Comparison of ENCODE assay signal across 16 cellular contexts in the genomic region with DNA sequence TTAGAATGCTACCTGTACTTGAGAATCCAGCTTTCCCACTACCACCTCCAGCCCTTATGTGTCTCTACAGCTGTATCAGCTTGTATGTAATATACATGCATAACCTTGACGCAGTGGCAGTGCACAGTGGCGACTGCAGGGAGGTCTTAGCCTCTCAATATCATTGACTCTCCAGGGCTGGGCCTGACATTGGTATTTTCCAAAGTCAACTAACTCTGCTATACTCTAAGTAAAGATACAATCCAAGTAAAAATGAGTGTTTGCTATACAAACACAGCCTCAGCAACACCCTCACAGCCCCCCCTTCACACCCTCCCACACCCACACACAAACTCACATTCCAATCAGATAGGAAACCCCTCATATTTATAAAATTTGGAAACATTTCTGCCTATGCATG. TPM values are rescaled to one million over a fixed set of nuclear protein-coding genes. Genes with fewer than 3 reads are reported as not detected.
A peak's percentile ranks its signal among the peaks of the same experiment; 100 is the strongest.
DNase-seq lines count a peak whose midpoint lies in the region; FAIRE-seq and TF ChIP-seq lines count a peak whose summit lies in the region.
"Had no signal": no experiment of that assay in that cellular context is flagged by ENCODE, and none has a peak within 500 bp of the region (broad histone marks: within the 10 kb centered on the region; RNA-seq: fewer than 3 reads in every experiment).

No MANE protein-coding gene starts in this region.

- H2AFZ ChIP-seq in hepatocyte: no peak overlapping the region

- peak overlapping the region; percentile 1 for H3K4me2 ChIP-seq in hepatocyte
- H3K4me2 ChIP-seq: BLaER1 had no signal

- TF ChIP-seq POLR2A in GM12891 (IDR thresholded peaks at IDR 0.05; ENCODE audit: low read depth, low read length): no peak

- H3K36me3 Mint-ChIP-seq in nephron (ENCODE audit: low read depth) (no peaks in the 10 kb centered on the region), type B pancreatic cell (peaks cover 4% of the 10 kb centered on the region)

- no peak overlapping the region for H3K4me3 ChIP-seq in hepatocyte
- H3K4me3 ChIP-seq: BLaER1 had no signal

- no peaks in the 10 kb centered on the region for H3K9me2 ChIP-seq in hepatocyte (replicated peaks; ENCODE audit: insufficient read depth)

- peaks cover 18% of the 10 kb centered on the region for H3K4me1 ChIP-seq in hepatocyte (ENCODE audit: insufficient read depth)
- H3K4me1 ChIP-seq: BLaER1 had no signal

- peak; percentile 31 for FAIRE-seq in GM12891 (lab: Jason Lieb, UNC)
- FAIRE-seq: GM18507, HepG2, HTR-8/SVneo had no signal

- H3K27me3 ChIP-seq in hepatocyte: no peaks in the 10 kb centered on the region
- H3K27me3 ChIP-seq: BLaER1 had no signal

- TF ChIP-seq CTCF in hepatocyte (IDR thresholded peaks at IDR 0.05; ENCODE audit: poor library complexity) (no peak), nephron (IDR thresholded peaks at IDR 0.05; ENCODE audit: unreplicated experiment in 3 of 3) (no peak), type B pancreatic cell (conservative IDR thresholded peaks at IDR 0.05) (no peak)

- peaks cover 4% of the 10 kb centered on the region for H3K27me3 Mint-ChIP-seq in nephron (ENCODE audit: low read depth)
- no peaks in the 10 kb centered on the region for H3K27me3 Mint-ChIP-seq in type B pancreatic cell

- H3K9me3 ChIP-seq in hepatocyte (ENCODE audit: low read depth): no peaks in the 10 kb centered on the region
- H3K9me3 ChIP-seq: BLaER1 had no signal

- peak overlapping the region in 2 of 3 experiments; percentile 20 to 64 for H3K27ac Mint-ChIP-seq in nephron
- H3K27ac Mint-ChIP-seq in type B pancreatic cell: peak overlapping the region; percentile 82
- H3K27ac Mint-ChIP-seq: H9 had no signal

- H3K4me3 Mint-ChIP-seq in nephron (no peak overlapping the region), type B pancreatic cell (peak overlapping the region; percentile 12)
- H3K4me3 Mint-ChIP-seq: H9 had no signal

- H3K4me1 Mint-ChIP-seq in nephron: peaks cover 6% of the 10 kb centered on the region
- H3K4me1 Mint-ChIP-seq in type B pancreatic cell (ENCODE audit: unreplicated experiment): peaks cover 25% of the 10 kb centered on the region

- WGBS in hepatocyte (ENCODE audit: low lambda C conversion rate, missing lambda C conversion rate): 71% methylated on average over 2 of the region's 2 CpGs

- H3K36me3 ChIP-seq in hepatocyte (replicated peaks; ENCODE audit: insufficient read depth, low read depth): no peaks in the 10 kb centered on the region
- H3K36me3 ChIP-seq: BLaER1 had no signal

- no peaks in the 10 kb centered on the region for H3K79me2 ChIP-seq in hepatocyte

- DNase-seq in GM12891 (ENCODE audit: insufficient read length, low spot score) (no peak), hepatocyte (ENCODE audit: low spot score) (peak; percentile 20), type B pancreatic cell (ENCODE audit: extremely low spot score, unreplicated experiment) (no peak), GM19240 (ENCODE audit: insufficient read length, low spot score) (no peak), medulla oblongata (ENCODE audit: extremely low spot score) (no peak), epidermal melanocyte (ENCODE audit: insufficient read length, low spot score) (no peak)
- DNase-seq: 8988T, AML-193, DMS53, GOT3, H9 had no signal

- H3K9me3 Mint-ChIP-seq in nephron (no peaks in the 10 kb centered on the region), type B pancreatic cell (peaks cover 8% of the 10 kb centered on the region)
- H3K9me3 Mint-ChIP-seq: H9 had no signal

- no peaks in the 10 kb centered on the region for H4K20me1 ChIP-seq in hepatocyte (ENCODE audit: insufficient read depth, poor library complexity, severe bottlenecking)
- H4K20me1 ChIP-seq: BLaER1 had no signal

- H3K27ac ChIP-seq in hepatocyte: no peak overlapping the region
- H3K27ac ChIP-seq: BLaER1 had no signal

TF ChIP-seq in GM12891, 5 proteins besides CTCF, POLR2A, EP300 and RAD21:
- TF ChIP-seq SPI1 (IDR thresholded peaks at IDR 0.05; ENCODE audit: low read depth, low read length) (no peak), TAF1 (IDR thresholded peaks at IDR 0.05; ENCODE audit: low read depth, low read length) (no peak), PAX5 (IDR thresholded peaks at IDR 0.05; ENCODE audit: insufficient read depth, low read length, severe bottlenecking) (no peak), POLR2AphosphoS5 (IDR thresholded peaks at IDR 0.05; ENCODE audit: low read depth, low read length) (no peak), POU2F2 (IDR thresholded peaks at IDR 0.05; ENCODE audit: low read depth, low read length) (no peak)
TF ChIP-seq in GM12891: peak in this region for 0.

RNA-seq across cellular contexts. Expression of a gene that starts 6.7 kb away (rescaled TPM):
- polyA plus RNA-seq in GM12891 (2012; ENCODE audit: low read depth, missing spikeins): 6.2 TPM
- 57.2 and 58.6 TPM in 2 replicates for total RNA-seq in hepatocyte
- 27.7 and 29.5 TPM in 2 replicates for polyA plus RNA-seq in hepatocyte
- total RNA-seq in type B pancreatic cell (ENCODE audit: low replicate concordance): 37.7 and 47.7 TPM in 2 replicates
